18 cellular contexts compared by ENCODE assay signal in the genomic region with DNA sequence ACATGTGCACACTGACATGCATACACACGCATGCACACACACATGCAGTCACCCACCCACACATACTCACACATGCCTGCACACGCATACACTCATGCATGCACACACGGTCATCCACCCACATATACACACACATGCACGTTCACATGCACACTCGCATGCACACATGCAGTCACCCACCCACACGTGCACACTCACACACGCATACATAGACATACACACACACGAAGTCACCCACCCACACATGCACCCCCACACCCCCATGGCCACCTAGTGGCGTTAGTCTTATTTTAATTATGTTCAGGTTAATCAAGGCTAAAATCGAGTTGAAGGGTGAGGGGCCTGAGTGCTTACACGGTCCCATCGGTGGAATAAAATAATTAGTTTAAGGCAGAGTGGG.
DNase-seq lines count a peak whose midpoint lies in the region; ATAC-seq, FAIRE-seq and TF ChIP-seq lines count a peak whose summit lies in the region.
"Had no signal": no experiment of that assay in that cellular context is flagged by ENCODE, and none has a peak within 500 bp of the region (broad histone marks: within the 10 kb centered on the region; RNA-seq: fewer than 3 reads in every experiment).

No MANE protein-coding gene starts in this region.

- H3K18ac ChIP-seq in H1 (ENCODE audit: extremely low read depth, low read length): no peak overlapping the region

- TF ChIP-seq RAD21 in H1 (IDR thresholded peaks at IDR 0.05 in 1 of 2, conservative IDR thresholded peaks at IDR 0.05 in 1 of 2; ENCODE audit: low read depth in 2 of 2, low read length in 2 of 2): no peak

- 0 out of 2 replicates have a peak overlapping the region, but pooled peaks have one; percentile 4 for H2AK5ac ChIP-seq in H1 (ENCODE audit: low read depth, low read length)

- no peak for TF ChIP-seq EP300 in H1 (IDR thresholded peaks at IDR 0.05; ENCODE audit: borderline replicate concordance in 1 of 2, low read depth in 2 of 2, low read length in 2 of 2)

- TF ChIP-seq CTCF in CD4-positive, alpha-beta T cell (IDR thresholded peaks at IDR 0.05): no peak
- no peak for TF ChIP-seq CTCF in NB4 (IDR thresholded peaks at IDR 0.05; ENCODE audit: low read depth, low read length)
- no peak for TF ChIP-seq CTCF in H1 (IDR thresholded peaks at IDR 0.05; ENCODE audit: control extremely low read depth in 1 of 3, insufficient read depth in 1 of 3, low read depth in 1 of 3, low read length in 3 of 3)
- no peak for TF ChIP-seq CTCF in osteoblast (IDR thresholded peaks at IDR 0.05; ENCODE audit: extremely low read depth, low read depth, low read length)

- no peak overlapping the region; a peak in 1 of 4 replicates for H3K4me2 ChIP-seq in H1 (ENCODE audit: insufficient read depth in 1 of 2, low read depth in 2 of 2, low read length in 2 of 2)
- no peak overlapping the region for H3K4me2 ChIP-seq in osteoblast (ENCODE audit: insufficient read depth, low read length)

- no peak for DNase-seq in CD4-positive, alpha-beta T cell
- DNase-seq in NB4 (ENCODE audit: low read depth) (peak; percentile 73), H1 (ENCODE audit: low read depth in 1 of 2, low spot score in 2 of 2) (peak in 1 of 2 experiments; percentile 47), osteoblast (ENCODE audit: insufficient read length, low spot score, missing footprints) (peak; percentile 29), SHP77 (lab: John Stamatoyannopoulos, UW) (no peak), left ventricle myocardium superior (no peak), NCI-H1105 treated with DMSO at 0.1 percent for 48 hours (lab: John Stamatoyannopoulos, UW) (no peak)
- DNase-seq: amniotic stem cell, NCI-H526 treated with DMSO at 0.1 percent for 48 hours had no signal

- no peak overlapping the region for H2BK20ac ChIP-seq in H1 (ENCODE audit: low read length)

- no peaks in the 10 kb centered on the region for H3K9me3 Mint-ChIP-seq in CD4-positive, alpha-beta T cell
- H3K9me3 Mint-ChIP-seq: activated naive CD4-positive, alpha-beta T cell treated with anti-CD3 and anti-CD28 coated beads for 36 hours; activated T-cell treated with anti-CD3 and anti-CD28 coated beads, Interleukin-2, amount 50 U/mL, for 4 hours; stimulated activated effector memory CD8-positive, alpha-beta T cell treated with anti-CD3 and anti-CD28 coated beads, Interleukin-12 subunit alpha, Interleukin-12 subunit beta, amount 100 ng/mL, for 72 hours had no signal

- no peak for TF ChIP-seq POLR2A in NB4 (IDR thresholded peaks at IDR 0.05; ENCODE audit: extremely low read depth, insufficient read length)
- no peak for TF ChIP-seq POLR2A in H1 (IDR thresholded peaks at IDR 0.05; ENCODE audit: control extremely low read depth in 1 of 2, low read depth in 2 of 2, low read length in 2 of 2)

- H3K4me1 Mint-ChIP-seq in CD4-positive, alpha-beta T cell (ENCODE audit: low read depth): peaks cover 11% of the 10 kb centered on the region

- H2BK15ac ChIP-seq in H1 (ENCODE audit: low read length): 0 out of 2 replicates have a peak overlapping the region, but pooled peaks have one; percentile 6

- peaks cover 1 to 7% of the 10 kb centered on the region in 2 experiments for H4K20me1 ChIP-seq in H1 (replicated peaks in 1 of 2; ENCODE audit: control insufficient read depth in 1 of 2, insufficient read depth in 2 of 2, low read length in 2 of 2)
- H4K20me1 ChIP-seq in osteoblast (ENCODE audit: insufficient read depth, low read length): no peaks in the 10 kb centered on the region

- peak overlapping the region; percentile 74 for H3K4me3 ChIP-seq in NB4 (ENCODE audit: low read depth, low read length)
- H3K4me3 ChIP-seq in H1 (ENCODE audit: extremely low read depth in 1 of 4, insufficient read depth in 2 of 4, low read depth in 3 of 4, low read length in 4 of 4): no peak overlapping the region
- H3K4me3 ChIP-seq in osteoblast (ENCODE audit: insufficient read depth, low read length): no peak overlapping the region
- H3K4me3 ChIP-seq: breast epithelium, colonic mucosa, right lobe of liver had no signal

- H3K9ac ChIP-seq in H1 (replicated peaks in 1 of 4; ENCODE audit: extremely low read depth in 1 of 4, low read depth in 3 of 4, low read length in 3 of 4): no peak overlapping the region

- H2BK120ac ChIP-seq in H1 (replicated peaks; ENCODE audit: low read depth, low read length): no peak overlapping the region

- H3K23ac ChIP-seq in H1 (ENCODE audit: insufficient read length): no peak overlapping the region

- H3K27me3 Mint-ChIP-seq in CD4-positive, alpha-beta T cell: no peaks in the 10 kb centered on the region

- H3K23me2 ChIP-seq in H1 (ENCODE audit: low read depth, low read length): peaks cover 9% of the 10 kb centered on the region

- 0 out of 2 replicates have a peak overlapping the region, but pooled peaks have one; percentile 64 for H2BK5ac ChIP-seq in H1 (ENCODE audit: low read depth, low read length)

- no peaks in the 10 kb centered on the region for H3K79me1 ChIP-seq in H1 (ENCODE audit: low read depth, low read length)

- intact Hi-C loops in CD4-positive, alpha-beta T cell (cut with DNase I, micrococcal nuclease): loop anchor here (1.0 to 10.0 kb wide), 9 partner anchors 39 to 443 kb away; no protein-coding TSS in a partner anchor
- intact Hi-C loops in left ventricle myocardium superior (cut with micrococcal nuclease): no loop called here

- H3K79me2 ChIP-seq in H1 (ENCODE audit: control insufficient read depth in 1 of 2, insufficient read depth in 2 of 2, low read length in 2 of 2) (no peaks in the 10 kb centered on the region), osteoblast (ENCODE audit: insufficient read depth, low read length) (no peaks in the 10 kb centered on the region)

- CTCF ChIA-PET in CD4-positive, alpha-beta T cell (lab: Charles Lee): no interaction called here
- CTCF ChIA-PET in H1 (lab: Charles Lee; ENCODE audit: partially characterized antibody): interaction anchor here (1.2 to 1.4 kb wide), 2 partner anchors 10 to 419 kb away, joined by 3 read pairs; no protein-coding TSS in a partner anchor

- no peak for FAIRE-seq in H1 (lab: Jason Lieb, UNC)

- POLR2A ChIA-PET in CD4-positive, alpha-beta T cell (lab: Charles Lee): no interaction called here
- POLR2A ChIA-PET in H1 (lab: Charles Lee; ENCODE audit: partially characterized antibody): interaction anchor here (0.7 kb wide), 1 partner anchor 43 kb away, joined by 3 read pairs; no protein-coding TSS in a partner anchor

- H2AFZ ChIP-seq in H1 (ENCODE audit: low read length) (no peak overlapping the region), osteoblast (ENCODE audit: low read length) (no peak overlapping the region)
- H2AFZ ChIP-seq: GM23248 had no signal

- peak overlapping the region; percentile 3 for H3K4me3 Mint-ChIP-seq in CD4-positive, alpha-beta T cell
- H3K4me3 Mint-ChIP-seq: activated naive CD4-positive, alpha-beta T cell treated with anti-CD3 and anti-CD28 coated beads for 36 hours had no signal

- no peak for ATAC-seq in CD4-positive, alpha-beta T cell (ENCODE audit: poor library complexity)
- ATAC-seq in left ventricle myocardium superior (no peak), HG02763 (IDR thresholded peaks at IDR 0.05; ENCODE audit: unreplicated experiment) (no peak)

- H3K4me1 ChIP-seq in H1 (replicated peaks in 1 of 4; ENCODE audit: control insufficient read depth in 3 of 4, insufficient read depth in 4 of 4, low read length in 3 of 4): peaks cover 0 to 11% (median 7%) of the 10 kb centered on the region in 4 experiments; a peak in 6 of 7 replicates
- H3K4me1 ChIP-seq in osteoblast (ENCODE audit: insufficient read depth, low read length): peaks cover 6% of the 10 kb centered on the region
- H3K4me1 ChIP-seq: breast epithelium, colonic mucosa, right lobe of liver had no signal

- H3K4ac ChIP-seq in H1 (replicated peaks; ENCODE audit: insufficient read length, low read depth, low read length): peak overlapping the region; percentile 84

- H2BK12ac ChIP-seq in H1 (ENCODE audit: low read depth, low read length): peak overlapping the region; percentile 64; the same call in 1 of the 2 replicates

- peak overlapping the region; percentile 55 for H4K91ac ChIP-seq in H1 (replicated peaks; ENCODE audit: insufficient read length, low read length)

- no peak overlapping the region for H3K27ac Mint-ChIP-seq in CD4-positive, alpha-beta T cell
- H3K27ac Mint-ChIP-seq: activated naive CD4-positive, alpha-beta T cell treated with anti-CD3 and anti-CD28 coated beads for 36 hours; stimulated activated effector memory CD8-positive, alpha-beta T cell treated with anti-CD3 and anti-CD28 coated beads, Interleukin-12 subunit alpha, Interleukin-12 subunit beta, amount 100 ng/mL, for 72 hours had no signal

- no peaks in the 10 kb centered on the region for H3K36me3 Mint-ChIP-seq in CD4-positive, alpha-beta T cell (ENCODE audit: low read depth)
- H3K36me3 Mint-ChIP-seq: stimulated activated effector memory CD8-positive, alpha-beta T cell treated with anti-CD3 and anti-CD28 coated beads, Interleukin-12 subunit alpha, Interleukin-12 subunit beta, amount 100 ng/mL, for 72 hours had no signal

- no peaks in the 10 kb centered on the region for H3K27me3 ChIP-seq in CD4-positive, alpha-beta T cell (ENCODE audit: control insufficient read depth, insufficient read depth, low read length)
- no peaks in the 10 kb centered on the region for H3K27me3 ChIP-seq in H1 (replicated peaks in 1 of 4; ENCODE audit: control insufficient read depth in 3 of 4, extremely low read depth in 1 of 4, insufficient read depth in 3 of 4, low read length in 3 of 4)
- no peaks in the 10 kb centered on the region for H3K27me3 ChIP-seq in osteoblast (ENCODE audit: insufficient read depth, low read length)
- H3K27me3 ChIP-seq: breast epithelium, colonic mucosa, right lobe of liver had no signal

- no peak overlapping the region for H4K8ac ChIP-seq in H1 (ENCODE audit: extremely low read depth, insufficient read depth, low read length)

- 88% methylated on average over 12 of the region's 12 CpGs; no CpG with 5 or more reads in 1 of the 2 experiments for WGBS in H1 (ENCODE audit: extremely low coverage in 1 of 2, insufficient coverage in 1 of 2, insufficient read length in 1 of 2, insufficient replicate concordance in 2 of 2, low coverage in 1 of 2, low lambda C conversion rate in 2 of 2, missing lambda C conversion rate in 1 of 2), 2 experiments

- H3K14ac ChIP-seq in H1 (ENCODE audit: insufficient read length): no peak overlapping the region

- no peak overlapping the region for H4K5ac ChIP-seq in H1 (ENCODE audit: insufficient read length, low read depth, low read length)

- H3K27ac ChIP-seq in CD4-positive, alpha-beta T cell (ENCODE audit: low read depth, low read length): no peak overlapping the region
- no peak overlapping the region for H3K27ac ChIP-seq in H1 (ENCODE audit: low read depth, low read length)
- no peak overlapping the region for H3K27ac ChIP-seq in osteoblast (ENCODE audit: low read depth, low read length)
- H3K27ac ChIP-seq: breast epithelium, colonic mucosa, GM23248, right lobe of liver had no signal

- H3K9me3 ChIP-seq in CD4-positive, alpha-beta T cell (ENCODE audit: control insufficient read depth, low read length): no peaks in the 10 kb centered on the region
- H3K9me3 ChIP-seq in H1 (ENCODE audit: insufficient read depth in 2 of 2, low read depth in 1 of 2, low read length in 1 of 2) (no peaks in the 10 kb centered on the region; a peak in 2 of 4 replicates), osteoblast (ENCODE audit: low read depth, low read length) (no peaks in the 10 kb centered on the region)
- H3K9me3 ChIP-seq: BLaER1 treated with 17β-estradiol and CSF1 and Interleukin-3, amounts not matched to agents 10 nM and 100 nM; breast epithelium; colonic mucosa; right lobe of liver had no signal

- no peaks in the 10 kb centered on the region for H3K36me3 ChIP-seq in H1 (ENCODE audit: control insufficient read depth in 2 of 4, insufficient read depth in 4 of 4, low read length in 3 of 4)
- H3K36me3 ChIP-seq in osteoblast (ENCODE audit: insufficient read depth, low read length): no peaks in the 10 kb centered on the region
- H3K36me3 ChIP-seq: BLaER1 treated with 17β-estradiol and CSF1 and Interleukin-3, amounts not matched to agents 10 nM and 100 nM; breast epithelium; colonic mucosa; right lobe of liver had no signal

- H3K56ac ChIP-seq in H1 (replicated peaks; ENCODE audit: insufficient read length, low read depth, low read length): no peak overlapping the region

Comparison
In these comparisons a context has a peak if more than half of its experiments do, and no peak if none do; other contexts are left out.
1. DNase-seq: peak in NB4 (single experiment) and osteoblast (single experiment); none in CD4-positive, alpha-beta T cell (0 of 10), SHP77 (0 of 2), left ventricle myocardium superior (single experiment) and NCI-H1105 treated with DMSO at 0.1 percent for 48 hours (single experiment).